In genomic region chrX:71992711-71993110, GRCh38 we compare ENCODE assay signal across 11 cellular contexts.
DNase-seq lines count a peak whose midpoint lies in the region; ATAC-seq and TF ChIP-seq lines count a peak whose summit lies in the region.
"Had no signal": no experiment of that assay in that cellular context is flagged by ENCODE, and none has a peak within 500 bp of the region (broad histone marks: within the 10 kb centered on the region; RNA-seq: fewer than 3 reads in every experiment).

No MANE protein-coding gene starts in this region.

- POLR2A ChIA-PET in T-cell (lab: Charles Lee): interaction anchor here in 1 of 2 donors (0.5 to 0.6 kb wide), 2 partner anchors 50 to 738 kb away, joined by 3 to 4 read pairs; no protein-coding TSS in a partner anchor
- POLR2A ChIA-PET in GM10248 (lab: Yijun Ruan, JAX): no interaction called here

- H3K4me1 Mint-ChIP-seq in T-cell: peaks cover 7 to 35% (median 10%) of the 10 kb centered on the region in 3 donors
- peaks cover 12% of the 10 kb centered on the region for H3K4me1 Mint-ChIP-seq in activated T-cell treated with anti-CD3 and anti-CD28 coated beads, Interleukin-2, amount 50 U/mL, for 24 hours (ENCODE audit: low read depth)

- no peaks in the 10 kb centered on the region for H3K36me3 Mint-ChIP-seq in T-cell
- no peaks in the 10 kb centered on the region for H3K36me3 Mint-ChIP-seq in activated T-cell treated with anti-CD3 and anti-CD28 coated beads, Interleukin-2, amount 50 U/mL, for 24 hours (ENCODE audit: low read depth)

- ATAC-seq in T-cell (replicated peaks in 1 of 4) (peak; percentile 92 to 97 (median 94)), lung (ENCODE audit: insufficient read depth, low FRiP score) (no peak)
- ATAC-seq: SK-N-SH treated with all-trans-retinoic acid at 6 μM for 48 hours had no signal

- H3K4me3 ChIP-seq in lung: no peak overlapping the region
- H3K4me3 ChIP-seq in sigmoid colon: no peak overlapping the region
- H3K4me3 ChIP-seq: vagina had no signal

- intact Hi-C loops in sigmoid colon (cut with DNase I): no loop called here

- H3K27ac ChIP-seq in lung (ENCODE audit: low read depth in 1 of 2, low read length in 1 of 2): no peak overlapping the region
- peak overlapping the region in 1 of 4 donors; percentile 53 for H3K27ac ChIP-seq in sigmoid colon
- H3K27ac ChIP-seq: vagina had no signal

- DNase-seq in T-cell: peak; percentile 9 to 79 (median 59)
- peak; percentile 37 for DNase-seq in activated T-cell treated with anti-CD3 and anti-CD28 coated beads, Interleukin-2, amount 50 U/mL, for 24 hours
- DNase-seq in lung (ENCODE audit: low spot score): peak; percentile 27
- DNase-seq in stimulated activated naive CD4-positive, alpha-beta T cell (lab: John Stamatoyannopoulos, UW): peak in 4 of 6 experiments; percentile 1 to 28 (median 22)
- no peak for DNase-seq in hypothalamus (lab: John Stamatoyannopoulos, UW)
- DNase-seq in GM10248 (ENCODE audit: extremely low spot score): no peak
- no peak for DNase-seq in sigmoid colon
- DNase-seq: H7, NCI-H510A had no signal

- H3K27ac Mint-ChIP-seq in T-cell: peak overlapping the region; percentile 46 to 82
- no peak overlapping the region for H3K27ac Mint-ChIP-seq in activated T-cell treated with anti-CD3 and anti-CD28 coated beads, Interleukin-2, amount 50 U/mL, for 24 hours

- no peaks in the 10 kb centered on the region for H3K9me3 ChIP-seq in lung (ENCODE audit: control insufficient read depth in 2 of 2, insufficient read depth in 1 of 2, low read length in 1 of 2)
- no peaks in the 10 kb centered on the region for H3K9me3 ChIP-seq in sigmoid colon
- H3K9me3 ChIP-seq: vagina had no signal

- TF ChIP-seq POLR2A in sigmoid colon (IDR thresholded peaks at IDR 0.05): no peak

- no peak for TF ChIP-seq CTCF in lung (IDR thresholded peaks at IDR 0.05; ENCODE audit: control extremely low read depth, extremely low read depth)
- no peak for TF ChIP-seq CTCF in GM10248 (IDR thresholded peaks at IDR 0.05; ENCODE audit: control extremely low read depth, extremely low read depth, low read depth, missing control alignments)
- no peak for TF ChIP-seq CTCF in sigmoid colon (IDR thresholded peaks at IDR 0.05)

- H3K4me3 Mint-ChIP-seq in T-cell: peak overlapping the region in 2 of 3 donors; percentile 24 to 35
- no peak overlapping the region for H3K4me3 Mint-ChIP-seq in activated T-cell treated with anti-CD3 and anti-CD28 coated beads, Interleukin-2, amount 50 U/mL, for 24 hours

- no peaks in the 10 kb centered on the region for H3K4me1 ChIP-seq in lung (ENCODE audit: control insufficient read depth in 2 of 2, insufficient read depth in 2 of 2, low read length in 2 of 2)
- peaks cover 0 to 21% (median 8%) of the 10 kb centered on the region in 4 donors for H3K4me1 ChIP-seq in sigmoid colon
- H3K4me1 ChIP-seq: vagina had no signal

- H3K27me3 ChIP-seq in lung (ENCODE audit: control insufficient read depth, insufficient read depth) (no peaks in the 10 kb centered on the region), sigmoid colon (no peaks in the 10 kb centered on the region)
- H3K27me3 ChIP-seq: vagina had no signal

- TF ChIP-seq EP300 in sigmoid colon (IDR thresholded peaks at IDR 0.05): no peak

- WGBS in lung, 2 donors: 31 to 50% methylated on average over 7 to 8 of the region's 8 CpGs
- 55 to 79% methylated on average over 8 of the region's 8 CpGs for WGBS in sigmoid colon, 2 donors

- H3K9me3 Mint-ChIP-seq in T-cell: no peaks in the 10 kb centered on the region
- H3K9me3 Mint-ChIP-seq in activated T-cell treated with anti-CD3 and anti-CD28 coated beads, Interleukin-2, amount 50 U/mL, for 24 hours: no peaks in the 10 kb centered on the region

- CTCF ChIA-PET in T-cell (lab: Charles Lee) (interaction anchor here in 1 of 2 donors (1.1 to 1.2 kb wide), 2 partner anchors 129 to 139 kb away, joined by 3 to 5 read pairs; partner anchors contain the start of gene RTL5), GM10248 (lab: Yijun Ruan, JAX) (interaction anchor here (1.0 to 1.5 kb wide), 2 partner anchors 9 to 25 kb away, joined by 3 to 6 read pairs; no protein-coding TSS in a partner anchor)

- H3K36me3 ChIP-seq in lung (ENCODE audit: control insufficient read depth in 2 of 2, insufficient read depth in 2 of 2, low read length in 2 of 2) (no peaks in the 10 kb centered on the region), sigmoid colon (no peaks in the 10 kb centered on the region)
- H3K36me3 ChIP-seq: vagina had no signal

- peaks cover 0 to 8% of the 10 kb centered on the region in 2 donors for H3K27me3 Mint-ChIP-seq in T-cell
- H3K27me3 Mint-ChIP-seq in activated T-cell treated with anti-CD3 and anti-CD28 coated beads, Interleukin-2, amount 50 U/mL, for 24 hours: peaks cover 49% of the 10 kb centered on the region

Comparison
In these comparisons a context has a peak if more than half of its experiments do, and no peak if none do; other contexts are left out.
1. DNase-seq: peak in T-cell (34 of 34), activated T-cell treated with anti-CD3 and anti-CD28 coated beads, Interleukin-2, amount 50 U/mL, for 24 hours (single experiment), lung (single experiment) and stimulated activated naive CD4-positive, alpha-beta T cell (4 of 6); none in hypothalamus (0 of 51), GM10248 (single experiment) and sigmoid colon (single experiment).